8 cellular contexts compared by ENCODE assay signal in the genomic region with DNA sequence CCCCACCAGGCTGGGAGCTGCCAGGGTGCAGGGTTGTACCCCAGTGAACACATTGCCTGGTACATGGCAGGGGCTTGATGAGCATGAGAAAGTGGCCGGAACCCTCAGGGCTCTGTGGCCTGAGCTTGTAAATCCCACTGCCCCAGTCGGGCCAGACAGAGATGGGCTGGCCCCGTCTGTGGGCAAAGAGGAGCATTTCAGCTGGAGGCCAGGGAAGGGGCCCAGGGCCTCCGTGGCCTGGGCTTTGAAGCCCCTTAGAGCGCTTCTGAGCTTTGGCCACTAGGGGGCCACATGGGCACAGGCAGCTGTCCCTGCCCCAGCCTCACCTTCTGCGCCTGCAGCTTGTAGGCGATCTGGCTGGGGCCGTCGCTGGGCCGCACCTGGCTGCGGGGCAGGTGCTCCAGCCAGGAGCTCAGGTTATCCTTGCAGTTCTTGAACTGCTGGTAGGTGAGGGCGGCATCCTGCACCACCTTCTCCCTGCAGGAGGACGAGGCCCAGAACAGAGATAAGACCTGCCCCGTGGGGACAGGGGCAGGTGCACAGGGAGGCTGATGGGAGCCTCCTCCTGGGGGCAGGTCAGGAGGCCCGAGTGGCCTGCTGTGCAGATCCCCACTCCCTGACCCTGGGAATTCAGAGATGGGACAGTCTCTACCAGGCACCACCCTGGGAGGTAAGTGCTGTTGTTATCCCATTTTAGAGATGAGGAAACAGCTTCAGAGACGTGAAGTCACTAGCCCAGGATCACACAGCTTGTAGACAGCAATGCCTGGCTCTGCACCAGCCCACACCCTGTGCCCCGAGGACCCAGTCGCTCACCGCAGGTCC. TPM values are rescaled to one million over a fixed set of nuclear protein-coding genes. Genes with fewer than 3 reads are reported as not detected.
DNase-seq lines count a peak whose midpoint lies in the region; ATAC-seq, FAIRE-seq and TF ChIP-seq lines count a peak whose summit lies in the region.

No MANE protein-coding gene starts in this region.

- no peak overlapping the region for H3K4me3 ChIP-seq in BLaER1 treated with 17β-estradiol and CSF1 and Interleukin-3, amounts not matched to agents 10 nM and 100 nM
- H3K4me3 ChIP-seq in bronchial epithelial cell (ENCODE audit: low read depth, low read length), result no peak overlapping the region

- POLR2A ChIA-PET in WTC11 (lab: Charles Lee), result interaction anchor here (0.5 to 1.3 kb wide), 4 partner anchors 107 to 161 kb away, joined by 3 to 5 read pairs (median 4); a partner anchor contains a TSS

- peaks cover 0 to 43% (median 18%) of the 10 kb centered on the region in 10 experiments; a peak in 15 of 20 replicates for H3K4me1 ChIP-seq in BLaER1 treated with 17β-estradiol and CSF1 and Interleukin-3, amounts not matched to agents 10 nM and 100 nM

- no peaks in the 10 kb centered on the region for H3K9me3 ChIP-seq in BLaER1 treated with 17β-estradiol and CSF1 and Interleukin-3, amounts not matched to agents 10 nM and 100 nM (replicated peaks in 1 of 11)

- H3K36me3 Mint-ChIP-seq in WTC11, result no peaks in the 10 kb centered on the region

- peak overlapping the region in 3 of 11 experiments; percentile 14 to 45 (median 32); a peak in 3 of 22 replicates for H3K4me2 ChIP-seq in BLaER1 treated with 17β-estradiol and CSF1 and Interleukin-3, amounts not matched to agents 10 nM and 100 nM

- peak overlapping the region in 8 of 11 experiments; percentile 11 to 50 (median 32); a peak in 9 of 22 replicates for H3K9ac ChIP-seq in BLaER1 treated with 17β-estradiol and CSF1 and Interleukin-3, amounts not matched to agents 10 nM and 100 nM

- no peaks in the 10 kb centered on the region for H4K20me1 ChIP-seq in BLaER1 treated with 17β-estradiol and CSF1 and Interleukin-3, amounts not matched to agents 10 nM and 100 nM

- no peaks in the 10 kb centered on the region for H3K36me3 ChIP-seq in BLaER1 treated with 17β-estradiol and CSF1 and Interleukin-3, amounts not matched to agents 10 nM and 100 nM
- H3K36me3 ChIP-seq in bronchial epithelial cell (ENCODE audit: control insufficient read depth, insufficient read depth, low read length), result peaks cover 58% of the 10 kb centered on the region

- H3K9me3 Mint-ChIP-seq in WTC11, result peaks cover 5% of the 10 kb centered on the region; the same call in 1 of the 2 replicates

- DNase-seq in H4 (ENCODE audit: low spot score) (peak; percentile 61), NCI-H2171 (lab: John Stamatoyannopoulos, UW) (peak; percentile 77), WTC11 (ENCODE audit: low spot score) (peak; percentile 92), bronchial epithelial cell (ENCODE audit: low read depth) (peak; percentile 46), kidney glomerular epithelial cell (lab: John Stamatoyannopoulos, UW) (peak; percentile 48)
- DNase-seq in stimulated activated CD4-positive, alpha-beta T cell treated with anti-CD3 and anti-CD28 coated beads, Interleukin-2, amount 100 ng/mL, for 4 hours (ENCODE audit: low read depth), result peak; percentile 63

- H3K27ac ChIP-seq in BLaER1 treated with 17β-estradiol and CSF1 and Interleukin-3, amounts not matched to agents 10 nM and 100 nM, result peak overlapping the region in 1 of 11 experiments; percentile 38; a peak in 1 of 22 replicates

- no peaks in the 10 kb centered on the region for H3K27me3 Mint-ChIP-seq in WTC11 (ENCODE audit: low read depth)

- H3K27me3 ChIP-seq in BLaER1 treated with 17β-estradiol and CSF1 and Interleukin-3, amounts not matched to agents 10 nM and 100 nM, result no peaks in the 10 kb centered on the region
- H3K27me3 ChIP-seq in bronchial epithelial cell (ENCODE audit: control insufficient read depth, insufficient read depth, low read length), result no peaks in the 10 kb centered on the region

- ATAC-seq in WTC11 (peak; percentile 94), GM19452 (IDR thresholded peaks at IDR 0.05; ENCODE audit: unreplicated experiment) (no peak)

- TF ChIP-seq CTCF in WTC11 (IDR thresholded peaks at IDR 0.05), result peak; percentile 98
- TF ChIP-seq CTCF in bronchial epithelial cell (IDR thresholded peaks at IDR 0.05; ENCODE audit: insufficient read depth, low read length, severe bottlenecking), result peak; percentile 98

- H3K4me3 Mint-ChIP-seq in WTC11, result no peak overlapping the region

- no peak overlapping the region for H3K27ac Mint-ChIP-seq in WTC11

- peak; percentile 52 for FAIRE-seq in bronchial epithelial cell (lab: Jason Lieb, UNC)

- 0 out of 2 replicates have a peak, but pooled peaks cover 2% of the 10 kb centered on the region for H3K4me1 Mint-ChIP-seq in WTC11

- CTCF ChIA-PET in WTC11 (lab: Charles Lee), result interaction anchor here (0.5 to 7.6 kb wide), 103 partner anchors 8 to 542 kb away, joined by 3 to 112 read pairs (median 5); a partner anchor contains a TSS

TF ChIP-seq in WTC11, 78 proteins besides CTCF, POLR2A, EP300 and RAD21:
- TF ChIP-seq MYBL2 (CRISPR knock-in tag; IDR thresholded peaks at IDR 0.05) (0 out of 2 replicates have a peak, but pooled peaks have one; percentile 35), EMX1 (CRISPR knock-in tag; IDR thresholded peaks at IDR 0.05) (no peak), SP1 (CRISPR knock-in tag; conservative IDR thresholded peaks at IDR 0.05) (0 out of 2 replicates have a peak, but pooled peaks have one; percentile 50), ZNF121 (CRISPR knock-in tag; IDR thresholded peaks at IDR 0.05) (peak; percentile 85; the same call in 1 of the 2 replicates), ETV6 (CRISPR knock-in tag; IDR thresholded peaks at IDR 0.05) (0 out of 2 replicates have a peak, but pooled peaks have one; percentile 50), JAZF1 (CRISPR knock-in tag; IDR thresholded peaks at IDR 0.05) (no peak), TEAD1 (CRISPR knock-in tag; IDR thresholded peaks at IDR 0.05) (0 out of 2 replicates have a peak, but pooled peaks have one; percentile 40), ZNF416 (CRISPR knock-in tag; IDR thresholded peaks at IDR 0.05) (no peak), GABPB1 (CRISPR knock-in tag; IDR thresholded peaks at IDR 0.05) (0 out of 2 replicates have a peak, but pooled peaks have one; percentile 42), SMAD4 (CRISPR knock-in tag; IDR thresholded peaks at IDR 0.05) (0 out of 2 replicates have a peak, but pooled peaks have one; percentile 64)
- TF ChIP-seq, protein P1, sequence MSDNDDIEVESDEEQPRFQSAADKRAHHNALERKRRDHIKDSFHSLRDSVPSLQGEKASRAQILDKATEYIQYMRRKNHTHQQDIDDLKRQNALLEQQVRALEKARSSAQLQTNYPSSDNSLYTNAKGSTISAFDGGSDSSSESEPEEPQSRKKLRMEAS (CRISPR knock-in tag; IDR thresholded peaks at IDR 0.05), result peak; percentile 59
- TF ChIP-seq, protein P2, sequence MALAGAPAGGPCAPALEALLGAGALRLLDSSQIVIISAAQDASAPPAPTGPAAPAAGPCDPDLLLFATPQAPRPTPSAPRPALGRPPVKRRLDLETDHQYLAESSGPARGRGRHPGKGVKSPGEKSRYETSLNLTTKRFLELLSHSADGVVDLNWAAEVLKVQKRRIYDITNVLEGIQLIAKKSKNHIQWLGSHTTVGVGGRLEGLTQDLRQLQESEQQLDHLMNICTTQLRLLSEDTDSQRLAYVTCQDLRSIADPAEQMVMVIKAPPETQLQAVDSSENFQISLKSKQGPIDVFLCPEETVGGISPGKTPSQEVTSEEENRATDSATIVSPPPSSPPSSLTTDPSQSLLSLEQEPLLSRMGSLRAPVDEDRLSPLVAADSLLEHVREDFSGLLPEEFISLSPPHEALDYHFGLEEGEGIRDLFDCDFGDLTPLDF (CRISPR knock-in tag; IDR thresholded peaks at IDR 0.05), result no peak
- TF ChIP-seq, protein P3, sequence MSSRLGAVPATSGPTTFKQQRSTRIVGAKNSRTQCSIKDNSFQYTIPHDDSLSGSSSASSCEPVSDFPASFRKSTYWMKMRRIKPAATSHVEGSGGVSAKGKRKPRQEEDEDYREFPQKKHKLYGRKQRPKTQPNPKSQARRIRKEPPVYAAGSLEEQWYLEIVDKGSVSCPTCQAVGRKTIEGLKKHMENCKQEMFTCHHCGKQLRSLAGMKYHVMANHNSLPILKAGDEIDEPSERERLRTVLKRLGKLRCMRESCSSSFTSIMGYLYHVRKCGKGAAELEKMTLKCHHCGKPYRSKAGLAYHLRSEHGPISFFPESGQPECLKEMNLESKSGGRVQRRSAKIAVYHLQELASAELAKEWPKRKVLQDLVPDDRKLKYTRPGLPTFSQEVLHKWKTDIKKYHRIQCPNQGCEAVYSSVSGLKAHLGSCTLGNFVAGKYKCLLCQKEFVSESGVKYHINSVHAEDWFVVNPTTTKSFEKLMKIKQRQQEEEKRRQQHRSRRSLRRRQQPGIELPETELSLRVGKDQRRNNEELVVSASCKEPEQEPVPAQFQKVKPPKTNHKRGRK (CRISPR knock-in tag; IDR thresholded peaks at IDR 0.05; ENCODE audit: borderline replicate concordance), result no peak
- TF ChIP-seq, protein P4, sequence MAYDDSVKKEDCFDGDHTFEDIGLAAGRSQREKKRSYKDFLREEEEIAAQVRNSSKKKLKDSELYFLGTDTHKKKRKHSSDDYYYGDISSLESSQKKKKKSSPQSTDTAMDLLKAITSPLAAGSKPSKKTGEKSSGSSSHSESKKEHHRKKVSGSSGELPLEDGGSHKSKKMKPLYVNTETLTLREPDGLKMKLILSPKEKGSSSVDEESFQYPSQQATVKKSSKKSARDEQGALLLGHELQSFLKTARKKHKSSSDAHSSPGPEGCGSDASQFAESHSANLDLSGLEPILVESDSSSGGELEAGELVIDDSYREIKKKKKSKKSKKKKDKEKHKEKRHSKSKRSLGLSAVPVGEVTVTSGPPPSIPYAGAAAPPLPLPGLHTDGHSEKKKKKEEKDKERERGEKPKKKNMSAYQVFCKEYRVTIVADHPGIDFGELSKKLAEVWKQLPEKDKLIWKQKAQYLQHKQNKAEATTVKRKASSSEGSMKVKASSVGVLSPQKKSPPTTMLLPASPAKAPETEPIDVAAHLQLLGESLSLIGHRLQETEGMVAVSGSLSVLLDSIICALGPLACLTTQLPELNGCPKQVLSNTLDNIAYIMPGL (CRISPR knock-in tag; IDR thresholded peaks at IDR 0.05), result peak; percentile 43; the same call in 1 of the 2 replicates

RNA-seq across cellular contexts. Expression of a gene that starts 12.8 kb away (rescaled TPM):
- total RNA-seq in H4 (2014; rRNA removed; shearing (Covaris generic)), result not detected in 2 replicates
- 0.46 to 1.3 TPM (median 0.62 TPM) in 3 replicates for total RNA-seq in WTC11 (2021)
- total RNA-seq in bronchial epithelial cell, result 27.1 and 93.3 TPM in 2 replicates

RNA-seq across cellular contexts. Expression of a gene that starts 13.7 kb away (rescaled TPM):
- total RNA-seq in H4 (2014; rRNA removed; shearing (Covaris generic)), result 0.49 and 1.9 TPM in 2 replicates
- total RNA-seq in WTC11 (2021) (9.5 to 11.3 TPM (median 10.2 TPM) in 3 replicates), bronchial epithelial cell (0.64 and 1.3 TPM in 2 replicates)

RNA-seq across cellular contexts. Expression of a gene that starts 35.3 kb away (rescaled TPM):
- 18.1 and 28.2 TPM in 2 replicates for total RNA-seq in H4 (2014; rRNA removed; shearing (Covaris generic))
- total RNA-seq in WTC11 (2021), result 15.6 to 18.4 TPM (median 17.2 TPM) in 3 replicates
- total RNA-seq in bronchial epithelial cell, result 19.6 and 24.5 TPM in 2 replicates

RNA-seq across cellular contexts. Expression of a gene that starts 35.3 kb away (rescaled TPM):
- total RNA-seq in H4 (2014; rRNA removed; shearing (Covaris generic)), result 30.0 and 31.5 TPM in 2 replicates
- 32.4 to 40.9 TPM (median 32.5 TPM) in 3 replicates for total RNA-seq in WTC11 (2021)
- 39.8 and 49.5 TPM in 2 replicates for total RNA-seq in bronchial epithelial cell

RNA-seq across cellular contexts. Expression of a gene that starts 58.0 kb away (rescaled TPM):
- total RNA-seq in H4 (2014; rRNA removed; shearing (Covaris generic)), result 37.3 and 39.7 TPM in 2 replicates
- total RNA-seq in WTC11 (2021), result 80.5 to 90.7 TPM (median 82.0 TPM) in 3 replicates
- total RNA-seq in bronchial epithelial cell, result 42.9 and 54.8 TPM in 2 replicates

Comparison
In these comparisons a context has a peak if more than half of its experiments do, and no peak if none do; other contexts are left out.
1. RNA of a gene that starts 12.8 kb away (total RNA-seq): 27.1 to 93.3 TPM in bronchial epithelial cell; 0.46 to 1.3 TPM in WTC11 and not detected in H4; every median in the first group is over 10 times any median in the second.
2. Peak in every context shown above with its lines, with median percentiles within 50 percentile points of each other: DNase-seq.